ENCODE assay signal across 8 cellular contexts in genomic region chr19:21358768-21359451, GRCh38. TPM values are rescaled to one million over a fixed set of nuclear protein-coding genes. Genes with fewer than 3 reads are reported as not detected.
A peak's percentile ranks its signal among the peaks of the same experiment; 100 is the strongest.
DNase-seq lines count a peak whose midpoint lies in the region; ATAC-seq, FAIRE-seq and TF ChIP-seq lines count a peak whose summit lies in the region.

Gene ZNF738 (plus strand): TSS chr19:21359000. CDS start chr19:21359141, 141 bp downstream.

- no peak for TF ChIP-seq CTCF in A549 (IDR thresholded peaks at IDR 0.05)

- TF ChIP-seq EP300 in A549 (IDR thresholded peaks at IDR 0.05) = no peak

- TF ChIP-seq RAD21 in A549 (conservative IDR thresholded peaks at IDR 0.05 in 1 of 2, IDR thresholded peaks at IDR 0.05 in 1 of 2) = no peak

- peaks cover 2% of the 10 kb centered on the region; the same call in 2 of the 3 replicates for H3K9me3 ChIP-seq in A549

- POLR2A ChIA-PET in A549 (lab: Yijun Ruan, JAX) = no interaction called here

- H3K4me3 ChIP-seq in A549 = peak within 1 kb of the TSS; percentile 40

- CTCF ChIA-PET in A549 (lab: Yijun Ruan, JAX) = interaction anchor here (1.0 kb wide), 1 partner anchor 10 kb away, joined by 3 read pairs; no protein-coding TSS in a partner anchor

- peak within 1 kb of the TSS in 1 of 2 experiments; percentile 67; a peak in 2 of 6 replicates for H3K27ac ChIP-seq in A549

- no peaks in the 10 kb centered on the region for H3K4me1 ChIP-seq in A549

- no peak for FAIRE-seq in A549 (lab: Jason Lieb, UNC)

- WGBS in A549 (ENCODE audit: missing lambda C conversion rate) = no CpG with 5 or more reads among the region's 36 CpGs

- peak within 1 kb of the TSS; percentile 19; the same call in 1 of the 3 replicates for H3K4me2 ChIP-seq in A549

- TF ChIP-seq POLR2A in A549 (IDR thresholded peaks at IDR 0.05; ENCODE audit: low read length) = no peak

- DNase-seq in A549 (ENCODE audit: low read depth in 1 of 2, low spot score in 1 of 2) (peak; percentile 3 to 75), NCI-H2171 treated with DMSO at 0.1 percent for 48 hours (lab: John Stamatoyannopoulos, UW) (peak; percentile 93), cerebellar cortex (ENCODE audit: low spot score) (peak; percentile 98), islet precursor cell (peak; percentile 98)
- DNase-seq in activated CD4-positive, CD25-positive, alpha-beta regulatory T cell treated with anti-CD3 and anti-CD28 coated beads, Interleukin-2, amount 50 U/mL, for 16 hours (ENCODE audit: low read depth, low spot score) = peak; percentile 66
- peak; percentile 72 for DNase-seq in stimulated activated CD4-positive, alpha-beta T cell treated with anti-CD3 and anti-CD28 coated beads, Interleukin-12 subunit alpha, Interleukin-12 subunit beta, amount 100 ng/mL, for 4 hours

- ATAC-seq in A549 (peak; percentile 59 to 99; a peak in 5 of 6 replicates), GM18858 (IDR thresholded peaks at IDR 0.05; ENCODE audit: unreplicated experiment) (peak; percentile 95), HG03066 (IDR thresholded peaks at IDR 0.05; ENCODE audit: low read depth, unreplicated experiment) (peak; percentile 88)

TF ChIP-seq in A549, 52 proteins besides CTCF, POLR2A, EP300 and RAD21:
- TF ChIP-seq FOXS1 (CRISPR knock-in tag; IDR thresholded peaks at IDR 0.05) (no peak), CHD2 (IDR thresholded peaks at IDR 0.05; ENCODE audit: low read length, partially characterized antibody) (no peak), MAFK (IDR thresholded peaks at IDR 0.05; ENCODE audit: partially characterized antibody) (no peak), FOSB (CRISPR knock-in tag; IDR thresholded peaks at IDR 0.05) (no peak), CEBPB (IDR thresholded peaks at IDR 0.05) (no peak), POLR2AphosphoS2 (conservative IDR thresholded peaks at IDR 0.05; ENCODE audit: low read length) (no peak), JUN (IDR thresholded peaks at IDR 0.05) (no peak), NFE2L2 (conservative IDR thresholded peaks at IDR 0.05; ENCODE audit: low read length) (no peak), TP53 (CRISPR knock-in tag; IDR thresholded peaks at IDR 0.05) (no peak), TFCP2L1 (CRISPR knock-in tag; IDR thresholded peaks at IDR 0.05) (no peak)

RNA-seq across cellular contexts. Expression of gene ZNF738, which starts in this region (rescaled TPM):
- polyA plus RNA-seq in A549 (2011; rRNA removed) (1.5 and 2.6 TPM in 2 replicates), A549 (2017; fragmentation: RNase III; extraction: RNeasy Plus Mini Kit Qiagen cat#74134 plus additional on column Dnase treatment) (1.7 to 2.8 TPM (median 2.4 TPM) in 3 replicates)
- polyA plus RNA-seq in A549 (2012; cell fraction: cytosol; rRNA removed) = 1.7 and 1.8 TPM in 2 replicates
- 1.5 and 3.0 TPM in 2 replicates for polyA plus RNA-seq in A549 (2012; cell fraction: nucleus; rRNA removed)
- 0.92 and 0.99 TPM in 2 replicates for polyA minus RNA-seq in A549 (2011; rRNA and poly(A)+ RNA removed)

Comparison
In these comparisons a context has a peak if more than half of its experiments do, and no peak if none do; other contexts are left out.
1. DNase-seq: peak in every context shown above with its lines; median percentile 98 in cerebellar cortex; 98 in islet precursor cell; 93 in NCI-H2171 treated with DMSO at 0.1 percent for 48 hours; 72 in stimulated activated CD4-positive, alpha-beta T cell treated with anti-CD3 and anti-CD28 coated beads, Interleukin-12 subunit alpha, Interleukin-12 subunit beta, amount 100 ng/mL, for 4 hours; 66 in activated CD4-positive, CD25-positive, alpha-beta regulatory T cell treated with anti-CD3 and anti-CD28 coated beads, Interleukin-2, amount 50 U/mL, for 16 hours; 39 in A549.